8 cellular contexts compared by ENCODE assay signal in the genomic region with DNA sequence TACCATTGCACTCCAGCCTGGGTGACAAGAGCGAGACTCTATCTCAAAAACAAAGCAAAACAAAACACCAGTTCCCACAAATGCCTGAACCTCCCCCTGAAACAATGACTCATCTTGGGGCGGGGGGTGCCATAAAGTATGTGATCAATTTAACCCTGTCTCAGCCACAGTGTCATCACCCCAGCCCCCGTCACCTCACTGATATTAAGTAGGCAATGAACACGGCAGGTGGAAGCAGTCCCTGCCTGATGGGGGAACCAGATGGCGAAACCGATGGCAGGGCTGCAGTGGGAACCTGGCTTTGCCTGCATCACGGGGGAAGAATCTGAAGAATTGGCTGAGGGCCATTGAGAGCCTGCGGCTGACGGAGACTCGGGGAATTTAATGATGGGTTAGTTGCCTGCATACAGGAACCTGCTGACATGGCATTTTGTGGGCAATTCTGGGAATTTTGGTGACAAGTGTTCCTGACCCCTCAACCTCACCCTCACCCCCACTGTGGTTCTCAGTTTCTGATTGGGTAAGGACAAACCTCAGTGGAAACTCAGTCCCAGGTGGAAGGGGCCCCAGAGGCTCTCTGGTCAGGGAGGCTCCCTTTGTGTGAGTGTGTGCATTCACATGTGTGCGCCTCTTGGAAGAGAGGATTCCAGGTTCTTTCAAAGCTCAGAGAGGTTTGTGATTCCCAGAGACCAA. TPM values are rescaled to one million over a fixed set of nuclear protein-coding genes. Genes with fewer than 3 reads are reported as not detected.
DNase-seq lines count a peak whose midpoint lies in the region; ATAC-seq and TF ChIP-seq lines count a peak whose summit lies in the region.

No MANE protein-coding gene starts in this region.

- 19 to 29% (median 24%) methylated on average over 9 to 11 of the region's 11 CpGs for WGBS in adrenal gland, 4 donors

- DNase-seq in DMS 273 (lab: John Stamatoyannopoulos, UW; ENCODE audit: unreplicated experiment) = peak; percentile 95
- peak; percentile 76 for DNase-seq in NCI-H1105 (lab: John Stamatoyannopoulos, UW)
- DNase-seq in adrenal gland = peak in 5 of 7 donors; percentile 37 to 54 (median 49)
- peak in 2 of 3 donors; percentile 13 to 44 for DNase-seq in mucosa of descending colon
- no peak for DNase-seq in foreskin melanocyte
- DNase-seq in epidermal melanocyte (ENCODE audit: insufficient read length, low spot score) = no peak

- H3K36me3 ChIP-seq in adrenal gland (replicated peaks in 1 of 2) = no peaks in the 10 kb centered on the region
- H3K36me3 ChIP-seq in mucosa of descending colon (ENCODE audit: low read depth) = no peaks in the 10 kb centered on the region

- H3K27ac ChIP-seq in adrenal gland = no peak overlapping the region

- ATAC-seq in mucosa of descending colon (peak; percentile 14), HG03442 (IDR thresholded peaks at IDR 0.05; ENCODE audit: unreplicated experiment) (no peak), HG02840 (IDR thresholded peaks at IDR 0.05; ENCODE audit: low FRiP score, unreplicated experiment) (no peak)

- no peaks in the 10 kb centered on the region for H3K9me3 ChIP-seq in adrenal gland (replicated peaks in 1 of 3)
- no peaks in the 10 kb centered on the region for H3K9me3 ChIP-seq in mucosa of descending colon

- H3K4me3 ChIP-seq in adrenal gland (no peak overlapping the region), mucosa of descending colon (no peak overlapping the region)

- no peak for TF ChIP-seq CTCF in adrenal gland (IDR thresholded peaks at IDR 0.05)
- TF ChIP-seq CTCF in mucosa of descending colon (IDR thresholded peaks at IDR 0.05) = no peak

- no peak for TF ChIP-seq POLR2A in adrenal gland (IDR thresholded peaks at IDR 0.05)

- H3K27me3 ChIP-seq in adrenal gland = no peaks in the 10 kb centered on the region

- intact Hi-C loops in adrenal gland (cut with DNase I) = no loop called here
- intact Hi-C loops in mucosa of descending colon (cut with DNase I, micrococcal nuclease) = no loop called here

- H3K4me1 ChIP-seq in adrenal gland (replicated peaks in 1 of 2) = peaks cover 0 to 9% of the 10 kb centered on the region in 2 donors
- no peaks in the 10 kb centered on the region for H3K4me1 ChIP-seq in mucosa of descending colon (ENCODE audit: low read depth)

RNA-seq across cellular contexts. Expression of a gene that starts 39.1 kb away (rescaled TPM):
- 1 to 10 TPM in 5 of 8 donors, under 1 TPM in 3; 0.43 to 2.2 (median 1.2) TPM for total RNA-seq in adrenal gland
- 1 to 10 TPM in 2 of 3 donors, under 1 TPM in 1; 0.71 to 2.4 (median 1.0) TPM for polyA plus RNA-seq in adrenal gland
- total RNA-seq in mucosa of descending colon = 10 to 100 TPM in 1 of 3 donors, 1 to 10 TPM in 1, under 1 TPM in 1; 0.38 to 34.3 (median 1.1) TPM

Comparison
In these comparisons a context has a peak if more than half of its experiments do, and no peak if none do; other contexts are left out.
1. DNase-seq: peak in DMS 273 (single experiment), NCI-H1105 (single experiment), adrenal gland (5 of 7) and mucosa of descending colon (2 of 3); none in foreskin melanocyte (single experiment) and epidermal melanocyte (single experiment).